In the genomic region with DNA sequence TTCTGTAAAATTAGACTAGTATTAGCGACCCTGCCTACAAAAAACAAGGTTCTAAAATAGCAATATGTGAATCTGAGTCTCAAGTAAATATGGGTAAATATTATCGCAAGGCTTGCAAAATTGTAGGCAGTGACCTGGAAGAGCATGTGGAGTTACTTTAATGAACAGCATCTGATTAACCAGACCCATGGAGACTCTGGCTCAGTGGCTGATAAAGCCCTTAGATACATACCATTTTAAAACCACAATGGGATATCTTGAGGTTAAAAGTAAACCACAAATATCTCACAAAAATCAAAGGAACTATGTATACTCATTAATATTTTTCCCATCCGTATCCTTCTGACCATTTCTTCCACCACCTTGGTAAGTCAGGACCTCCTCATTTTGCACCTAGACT, we compare ENCODE assay signal across 28 cellular contexts.
DNase-seq lines count a peak whose midpoint lies in the region; TF ChIP-seq lines count a peak whose summit lies in the region.
"Had no signal": no experiment of that assay in that cellular context is flagged by ENCODE, and none has a peak within 500 bp of the region (broad histone marks: within the 10 kb centered on the region; RNA-seq: fewer than 3 reads in every experiment).

No MANE protein-coding gene starts in this region.

- no peak for TF ChIP-seq POLR2A in transverse colon (IDR thresholded peaks at IDR 0.05)

- no peaks in the 10 kb centered on the region for H3K27me3 ChIP-seq in brain microvascular endothelial cell (replicated peaks)
- no peaks in the 10 kb centered on the region for H3K27me3 ChIP-seq in transverse colon
- no peaks in the 10 kb centered on the region; the same call in 1 of the 2 replicates for H3K27me3 ChIP-seq in HAP-1 (ENCODE audit: low read depth)
- H3K27me3 ChIP-seq: cardiac muscle cell, esophagus muscularis mucosa, right atrium auricular region, testis had no signal

- no peaks in the 10 kb centered on the region for H3K4me1 ChIP-seq in transverse colon
- H3K4me1 ChIP-seq in HAP-1: no peaks in the 10 kb centered on the region

- H3K27ac ChIP-seq in brain microvascular endothelial cell (no peak overlapping the region), transverse colon (no peak overlapping the region)
- H3K27ac ChIP-seq: cardiac muscle cell, esophagus muscularis mucosa, right atrium auricular region, testis had no signal

- intact Hi-C loops in head of caudate nucleus (cut with DNase I) (no loop called here), transverse colon (cut with DNase I; ENCODE audit: low total_unique reads) (no loop called here)

- H3K4me3 ChIP-seq in AG10803 (ENCODE audit: low read length) (no peak overlapping the region), brain microvascular endothelial cell (ENCODE audit: low read depth, low read length) (no peak overlapping the region), transverse colon (no peak overlapping the region), HAP-1 (no peak overlapping the region)
- H3K4me3 ChIP-seq: cardiac muscle cell, esophagus muscularis mucosa, right atrium auricular region, testis had no signal

- 82 to 83% methylated on average over 2 to 3 of the region's 3 CpGs for WGBS in transverse colon (ENCODE audit: low coverage in 1 of 2), 2 donors

- TF ChIP-seq CTCF in AG10803 (conservative IDR thresholded peaks at IDR 0.05; ENCODE audit: low read length) (no peak), brain microvascular endothelial cell (IDR thresholded peaks at IDR 0.05; ENCODE audit: low read depth, low read length, missing control alignments) (no peak), transverse colon (IDR thresholded peaks at IDR 0.05) (no peak)

- peak; percentile 69 for DNase-seq in AG10803 (ENCODE audit: low read depth)
- peak; percentile 38 for DNase-seq in NCI-H226
- peak; percentile 56 for DNase-seq in brain microvascular endothelial cell
- DNase-seq in kidney tubule cell (ENCODE audit: low spot score): peak; percentile 46
- no peak for DNase-seq in head of caudate nucleus
- DNase-seq in HK-2 (ENCODE audit: unreplicated experiment): no peak
- no peak for DNase-seq in transverse colon
- DNase-seq in HAP-1 (ENCODE audit: low spot score in 2 of 2): no peak
- DNase-seq: ACHN; activated CD4-positive, alpha-beta T cell treated with anti-CD3 and anti-CD28 coated beads for 36 hours; activated effector memory CD4-positive, alpha-beta T cell treated with anti-CD3 and anti-CD28 coated beads, Interleukin-2, amount 50 U/mL, for 16 hours; activated naive CD8-positive, alpha-beta T cell treated with anti-CD3 and anti-CD28 coated beads, Interleukin-2, amount 50 U/mL, for 24 hours; CD4-positive, CD25-positive, alpha-beta regulatory T cell; cortex of kidney; DMS 273 treated with DMSO at 0.1 percent for 48 hours; endodermal cell; Kasumi-1; left ventricle myocardium superior; naive thymus-derived CD4-positive, alpha-beta T cell; NCI-H187; NCI-H526; stimulated activated CD4-positive, alpha-beta T cell treated with anti-CD3 and anti-CD28 coated beads, Interleukin-4, amount 100 ng/mL, for 4 hours; stimulated activated naive CD4-positive, alpha-beta T cell treated with Interleukin-2 at 50 U/mL for 16 hours; T-helper 2 cell; testis had no signal

- H3K36me3 ChIP-seq in brain microvascular endothelial cell (replicated peaks) (no peaks in the 10 kb centered on the region), transverse colon (no peaks in the 10 kb centered on the region), HAP-1 (replicated peaks) (no peaks in the 10 kb centered on the region)
- H3K36me3 ChIP-seq: cardiac muscle cell, esophagus muscularis mucosa, right atrium auricular region had no signal

- no peak for TF ChIP-seq EP300 in transverse colon (IDR thresholded peaks at IDR 0.05; ENCODE audit: low read depth)

- in situ Hi-C loops in brain microvascular endothelial cell (cut with HindIII; ENCODE audit: low pct_ligation_motif_present, low sequenced_read_pairs): no loop called here
- in situ Hi-C loops in transverse colon (cut with MboI; ENCODE audit: low pct_ligation_motif_present in 1 of 4, low pct_unique_long_range_greater_than_20kb in 1 of 4, low sequenced_read_pairs in 3 of 4): no loop called here
- in situ Hi-C loops in HAP-1 (cut with MboI; ENCODE audit: low sequenced_read_pairs): no loop called here

- H3K9me3 ChIP-seq in transverse colon (no peaks in the 10 kb centered on the region), HAP-1 (no peaks in the 10 kb centered on the region)
- H3K9me3 ChIP-seq: esophagus muscularis mucosa, right atrium auricular region, testis had no signal

Comparison
In these comparisons a context has a peak if more than half of its experiments do, and no peak if none do; other contexts are left out.
1. DNase-seq: peak in AG10803 (single experiment), NCI-H226 (single experiment), brain microvascular endothelial cell (single experiment) and kidney tubule cell (single experiment); none in head of caudate nucleus (0 of 42), HK-2 (single experiment), transverse colon (single experiment) and HAP-1 (0 of 2).